In the genomic region with DNA sequence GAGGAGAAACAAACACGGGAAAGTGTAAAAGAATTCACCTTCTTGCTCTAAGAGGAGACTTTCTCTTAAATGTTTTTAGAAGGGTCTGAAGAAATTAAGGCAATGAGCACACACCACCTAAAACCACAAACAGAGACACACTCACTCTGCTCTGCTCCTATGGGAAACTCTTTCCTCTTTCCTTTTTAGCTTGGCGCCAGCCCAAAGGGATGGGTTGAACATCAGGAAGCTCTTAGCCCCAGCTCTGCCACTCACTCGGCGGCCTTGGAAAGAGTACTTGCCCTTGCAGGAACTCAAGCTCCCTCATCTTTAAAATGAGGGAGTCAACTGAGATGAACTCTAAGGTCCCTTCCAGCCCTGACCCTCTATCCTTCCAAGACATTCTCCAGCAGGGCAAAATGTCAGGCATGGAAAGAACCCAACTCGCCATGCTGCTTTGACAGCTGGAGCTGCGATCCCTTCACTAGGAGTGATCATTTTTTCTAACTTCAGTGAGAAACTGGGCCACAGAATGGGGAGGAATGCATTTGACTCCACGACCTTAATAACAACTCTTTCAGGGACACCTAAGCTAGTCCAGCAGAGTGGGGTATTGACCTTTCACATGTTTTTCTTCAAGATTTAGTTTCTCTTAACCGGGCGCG, we compare ENCODE assay signal across 1 cellular context.
TF ChIP-seq lines count a peak whose summit lies in the region.

No MANE protein-coding gene starts in this region.

TF ChIP-seq in HepG2, 621 proteins besides CTCF, POLR2A, EP300 and RAD21 (continued from another document and continues in another):
- TF ChIP-seq, protein P1, sequence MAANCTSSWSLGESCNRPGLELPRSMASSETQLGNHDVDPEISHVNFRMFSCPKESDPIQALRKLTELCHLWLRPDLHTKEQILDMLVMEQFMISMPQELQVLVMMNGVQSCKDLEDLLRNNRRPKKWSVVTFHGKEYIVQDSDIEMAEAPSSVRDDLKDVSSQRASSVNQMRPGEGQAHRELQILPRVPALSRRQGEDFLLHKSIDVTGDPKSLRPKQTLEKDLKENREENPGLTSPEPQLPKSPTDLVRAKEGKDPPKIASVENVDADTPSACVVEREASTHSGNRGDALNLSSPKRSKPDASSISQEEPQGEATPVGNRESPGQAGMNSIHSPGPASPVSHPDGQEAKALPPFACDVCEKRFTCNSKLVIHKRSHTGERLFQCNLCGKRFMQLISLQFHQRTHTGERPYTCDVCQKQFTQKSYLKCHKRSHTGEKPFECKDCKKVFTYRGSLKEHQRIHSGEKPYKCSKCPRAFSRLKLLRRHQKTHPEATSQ (CRISPR knock-in tag; IDR thresholded peaks at IDR 0.05; ENCODE audit: borderline replicate concordance), result no peak
- peak; percentile 38 for TF ChIP-seq ZNF883 (CRISPR knock-in tag; IDR thresholded peaks at IDR 0.05; ENCODE audit: not compliant biosample characterization)
- TF ChIP-seq, protein P2, sequence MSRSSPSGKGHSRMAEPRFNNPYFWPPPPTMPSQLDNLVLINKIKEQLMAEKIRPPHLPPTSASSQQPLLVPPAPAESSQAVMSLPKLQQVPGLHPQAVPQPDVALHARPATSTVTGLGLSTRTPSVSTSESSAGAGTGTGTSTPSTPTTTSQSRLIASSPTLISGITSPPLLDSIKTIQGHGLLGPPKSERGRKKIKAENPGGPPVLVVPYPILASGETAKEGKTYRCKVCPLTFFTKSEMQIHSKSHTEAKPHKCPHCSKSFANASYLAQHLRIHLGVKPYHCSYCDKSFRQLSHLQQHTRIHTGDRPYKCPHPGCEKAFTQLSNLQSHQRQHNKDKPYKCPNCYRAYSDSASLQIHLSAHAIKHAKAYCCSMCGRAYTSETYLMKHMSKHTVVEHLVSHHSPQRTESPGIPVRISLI (CRISPR knock-in tag; IDR thresholded peaks at IDR 0.05; ENCODE audit: borderline replicate concordance), result no peak
- TF ChIP-seq ZNF674 (CRISPR knock-in tag; IDR thresholded peaks at IDR 0.05; ENCODE audit: low read depth), result no peak
- TF ChIP-seq KDM1A (CRISPR knock-in tag; IDR thresholded peaks at IDR 0.05), result 0 out of 2 replicates have a peak, but pooled peaks have one; percentile 9
- no peak for TF ChIP-seq YEATS4 (CRISPR knock-in tag; IDR thresholded peaks at IDR 0.05; ENCODE audit: borderline replicate concordance)
- TF ChIP-seq, protein P3, sequence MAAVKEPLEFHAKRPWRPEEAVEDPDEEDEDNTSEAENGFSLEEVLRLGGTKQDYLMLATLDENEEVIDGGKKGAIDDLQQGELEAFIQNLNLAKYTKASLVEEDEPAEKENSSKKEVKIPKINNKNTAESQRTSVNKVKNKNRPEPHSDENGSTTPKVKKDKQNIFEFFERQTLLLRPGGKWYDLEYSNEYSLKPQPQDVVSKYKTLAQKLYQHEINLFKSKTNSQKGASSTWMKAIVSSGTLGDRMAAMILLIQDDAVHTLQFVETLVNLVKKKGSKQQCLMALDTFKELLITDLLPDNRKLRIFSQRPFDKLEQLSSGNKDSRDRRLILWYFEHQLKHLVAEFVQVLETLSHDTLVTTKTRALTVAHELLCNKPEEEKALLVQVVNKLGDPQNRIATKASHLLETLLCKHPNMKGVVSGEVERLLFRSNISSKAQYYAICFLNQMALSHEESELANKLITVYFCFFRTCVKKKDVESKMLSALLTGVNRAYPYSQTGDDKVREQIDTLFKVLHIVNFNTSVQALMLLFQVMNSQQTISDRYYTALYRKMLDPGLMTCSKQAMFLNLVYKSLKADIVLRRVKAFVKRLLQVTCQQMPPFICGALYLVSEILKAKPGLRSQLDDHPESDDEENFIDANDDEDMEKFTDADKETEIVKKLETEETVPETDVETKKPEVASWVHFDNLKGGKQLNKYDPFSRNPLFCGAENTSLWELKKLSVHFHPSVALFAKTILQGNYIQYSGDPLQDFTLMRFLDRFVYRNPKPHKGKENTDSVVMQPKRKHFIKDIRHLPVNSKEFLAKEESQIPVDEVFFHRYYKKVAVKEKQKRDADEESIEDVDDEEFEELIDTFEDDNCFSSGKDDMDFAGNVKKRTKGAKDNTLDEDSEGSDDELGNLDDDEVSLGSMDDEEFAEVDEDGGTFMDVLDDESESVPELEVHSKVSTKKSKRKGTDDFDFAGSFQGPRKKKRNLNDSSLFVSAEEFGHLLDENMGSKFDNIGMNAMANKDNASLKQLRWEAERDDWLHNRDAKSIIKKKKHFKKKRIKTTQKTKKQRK (IDR thresholded peaks at IDR 0.05; ENCODE audit: low read length), result no peak
- TF ChIP-seq, protein P4, sequence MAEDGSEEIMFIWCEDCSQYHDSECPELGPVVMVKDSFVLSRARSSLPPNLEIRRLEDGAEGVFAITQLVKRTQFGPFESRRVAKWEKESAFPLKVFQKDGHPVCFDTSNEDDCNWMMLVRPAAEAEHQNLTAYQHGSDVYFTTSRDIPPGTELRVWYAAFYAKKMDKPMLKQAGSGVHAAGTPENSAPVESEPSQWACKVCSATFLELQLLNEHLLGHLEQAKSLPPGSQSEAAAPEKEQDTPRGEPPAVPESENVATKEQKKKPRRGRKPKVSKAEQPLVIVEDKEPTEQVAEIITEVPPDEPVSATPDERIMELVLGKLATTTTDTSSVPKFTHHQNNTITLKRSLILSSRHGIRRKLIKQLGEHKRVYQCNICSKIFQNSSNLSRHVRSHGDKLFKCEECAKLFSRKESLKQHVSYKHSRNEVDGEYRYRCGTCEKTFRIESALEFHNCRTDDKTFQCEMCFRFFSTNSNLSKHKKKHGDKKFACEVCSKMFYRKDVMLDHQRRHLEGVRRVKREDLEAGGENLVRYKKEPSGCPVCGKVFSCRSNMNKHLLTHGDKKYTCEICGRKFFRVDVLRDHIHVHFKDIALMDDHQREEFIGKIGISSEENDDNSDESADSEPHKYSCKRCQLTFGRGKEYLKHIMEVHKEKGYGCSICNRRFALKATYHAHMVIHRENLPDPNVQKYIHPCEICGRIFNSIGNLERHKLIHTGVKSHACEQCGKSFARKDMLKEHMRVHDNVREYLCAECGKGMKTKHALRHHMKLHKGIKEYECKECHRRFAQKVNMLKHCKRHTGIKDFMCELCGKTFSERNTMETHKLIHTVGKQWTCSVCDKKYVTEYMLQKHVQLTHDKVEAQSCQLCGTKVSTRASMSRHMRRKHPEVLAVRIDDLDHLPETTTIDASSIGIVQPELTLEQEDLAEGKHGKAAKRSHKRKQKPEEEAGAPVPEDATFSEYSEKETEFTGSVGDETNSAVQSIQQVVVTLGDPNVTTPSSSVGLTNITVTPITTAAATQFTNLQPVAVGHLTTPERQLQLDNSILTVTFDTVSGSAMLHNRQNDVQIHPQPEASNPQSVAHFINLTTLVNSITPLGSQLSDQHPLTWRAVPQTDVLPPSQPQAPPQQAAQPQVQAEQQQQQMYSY (CRISPR knock-in tag; IDR thresholded peaks at IDR 0.05), result no peak
- no peak for TF ChIP-seq ZBTB20 (CRISPR knock-in tag; IDR thresholded peaks at IDR 0.05; ENCODE audit: borderline replicate concordance, low read depth)
- no peak for TF ChIP-seq NFYB (CRISPR knock-in tag; IDR thresholded peaks at IDR 0.05)
- no peak for TF ChIP-seq U2AF1 (optimal IDR thresholded peaks at IDR 0.05; ENCODE audit: low read depth, low read length)
- TF ChIP-seq EEA1 (CRISPR knock-in tag; IDR thresholded peaks at IDR 0.05; ENCODE audit: borderline replicate concordance), result no peak
- TF ChIP-seq HMGA1 (CRISPR knock-in tag; conservative IDR thresholded peaks at IDR 0.05), result no peak
- no peak for TF ChIP-seq SOX6 (IDR thresholded peaks at IDR 0.05)
- TF ChIP-seq SOX6 (CRISPR knock-in tag; IDR thresholded peaks at IDR 0.05), result no peak
- TF ChIP-seq KDM6A (CRISPR knock-in tag; IDR thresholded peaks at IDR 0.05; ENCODE audit: low read depth), result no peak
- TF ChIP-seq, protein P5, sequence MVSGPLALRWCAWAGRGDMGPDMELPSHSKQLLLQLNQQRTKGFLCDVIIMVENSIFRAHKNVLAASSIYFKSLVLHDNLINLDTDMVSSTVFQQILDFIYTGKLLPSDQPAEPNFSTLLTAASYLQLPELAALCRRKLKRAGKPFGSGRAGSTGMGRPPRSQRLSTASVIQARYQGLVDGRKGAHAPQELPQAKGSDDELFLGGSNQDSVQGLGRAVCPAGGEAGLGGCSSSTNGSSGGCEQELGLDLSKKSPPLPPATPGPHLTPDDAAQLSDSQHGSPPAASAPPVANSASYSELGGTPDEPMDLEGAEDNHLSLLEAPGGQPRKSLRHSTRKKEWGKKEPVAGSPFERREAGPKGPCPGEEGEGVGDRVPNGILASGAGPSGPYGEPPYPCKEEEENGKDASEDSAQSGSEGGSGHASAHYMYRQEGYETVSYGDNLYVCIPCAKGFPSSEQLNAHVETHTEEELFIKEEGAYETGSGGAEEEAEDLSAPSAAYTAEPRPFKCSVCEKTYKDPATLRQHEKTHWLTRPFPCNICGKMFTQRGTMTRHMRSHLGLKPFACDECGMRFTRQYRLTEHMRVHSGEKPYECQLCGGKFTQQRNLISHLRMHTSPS (CRISPR knock-in tag; IDR thresholded peaks at IDR 0.05; ENCODE audit: low read depth), result no peak
- TF ChIP-seq SIN3A (IDR thresholded peaks at IDR 0.05; ENCODE audit: borderline replicate concordance, low read depth, low read length), result no peak
- TF ChIP-seq, protein P6, sequence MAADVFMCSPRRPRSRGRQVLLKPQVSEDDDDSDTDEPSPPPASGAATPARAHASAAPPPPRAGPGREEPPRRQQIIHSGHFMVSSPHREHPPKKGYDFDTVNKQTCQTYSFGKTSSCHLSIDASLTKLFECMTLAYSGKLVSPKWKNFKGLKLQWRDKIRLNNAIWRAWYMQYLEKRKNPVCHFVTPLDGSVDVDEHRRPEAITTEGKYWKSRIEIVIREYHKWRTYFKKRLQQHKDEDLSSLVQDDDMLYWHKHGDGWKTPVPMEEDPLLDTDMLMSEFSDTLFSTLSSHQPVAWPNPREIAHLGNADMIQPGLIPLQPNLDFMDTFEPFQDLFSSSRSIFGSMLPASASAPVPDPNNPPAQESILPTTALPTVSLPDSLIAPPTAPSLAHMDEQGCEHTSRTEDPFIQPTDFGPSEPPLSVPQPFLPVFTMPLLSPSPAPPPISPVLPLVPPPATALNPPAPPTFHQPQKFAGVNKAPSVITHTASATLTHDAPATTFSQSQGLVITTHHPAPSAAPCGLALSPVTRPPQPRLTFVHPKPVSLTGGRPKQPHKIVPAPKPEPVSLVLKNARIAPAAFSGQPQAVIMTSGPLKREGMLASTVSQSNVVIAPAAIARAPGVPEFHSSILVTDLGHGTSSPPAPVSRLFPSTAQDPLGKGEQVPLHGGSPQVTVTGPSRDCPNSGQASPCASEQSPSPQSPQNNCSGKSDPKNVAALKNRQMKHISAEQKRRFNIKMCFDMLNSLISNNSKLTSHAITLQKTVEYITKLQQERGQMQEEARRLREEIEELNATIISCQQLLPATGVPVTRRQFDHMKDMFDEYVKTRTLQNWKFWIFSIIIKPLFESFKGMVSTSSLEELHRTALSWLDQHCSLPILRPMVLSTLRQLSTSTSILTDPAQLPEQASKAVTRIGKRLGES (CRISPR knock-in tag; IDR thresholded peaks at IDR 0.05; ENCODE audit: borderline replicate concordance), result no peak
- TF ChIP-seq ZFP36L2 (CRISPR knock-in tag; IDR thresholded peaks at IDR 0.05), result no peak
- TF ChIP-seq SP1 (IDR thresholded peaks at IDR 0.05), result no peak
- no peak for TF ChIP-seq SP1 (CRISPR knock-in tag; IDR thresholded peaks at IDR 0.05)
- TF ChIP-seq PHF21A (CRISPR knock-in tag; IDR thresholded peaks at IDR 0.05), result no peak
- TF ChIP-seq SCMH1 (CRISPR knock-in tag; IDR thresholded peaks at IDR 0.05; ENCODE audit: borderline replicate concordance), result no peak
- TF ChIP-seq XBP1 (CRISPR knock-in tag; IDR thresholded peaks at IDR 0.05), result no peak
- TF ChIP-seq FOXJ3 (CRISPR knock-in tag; IDR thresholded peaks at IDR 0.05; ENCODE audit: borderline replicate concordance), result no peak
- no peak for TF ChIP-seq CREM (IDR thresholded peaks at IDR 0.05)
- no peak for TF ChIP-seq CREM (CRISPR knock-in tag; IDR thresholded peaks at IDR 0.05)
- TF ChIP-seq CHCHD3 (CRISPR knock-in tag; IDR thresholded peaks at IDR 0.05), result no peak
- peak; percentile 35; the same call in 1 of the 2 replicates for TF ChIP-seq SPEN (CRISPR knock-in tag; IDR thresholded peaks at IDR 0.05; ENCODE audit: low read depth)
- TF ChIP-seq, protein P7, sequence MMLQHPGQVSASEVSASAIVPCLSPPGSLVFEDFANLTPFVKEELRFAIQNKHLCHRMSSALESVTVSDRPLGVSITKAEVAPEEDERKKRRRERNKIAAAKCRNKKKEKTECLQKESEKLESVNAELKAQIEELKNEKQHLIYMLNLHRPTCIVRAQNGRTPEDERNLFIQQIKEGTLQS (CRISPR knock-in tag; IDR thresholded peaks at IDR 0.05), result no peak
- TF ChIP-seq ZBTB42 (CRISPR knock-in tag; IDR thresholded peaks at IDR 0.05), result no peak
- TF ChIP-seq TBX2 (CRISPR knock-in tag; IDR thresholded peaks at IDR 0.05; ENCODE audit: borderline replicate concordance), result 0 out of 2 replicates have a peak, but pooled peaks have one; percentile 19
- TF ChIP-seq HNF4A (CRISPR knock-in tag; IDR thresholded peaks at IDR 0.05), result no peak
- TF ChIP-seq, protein P8, sequence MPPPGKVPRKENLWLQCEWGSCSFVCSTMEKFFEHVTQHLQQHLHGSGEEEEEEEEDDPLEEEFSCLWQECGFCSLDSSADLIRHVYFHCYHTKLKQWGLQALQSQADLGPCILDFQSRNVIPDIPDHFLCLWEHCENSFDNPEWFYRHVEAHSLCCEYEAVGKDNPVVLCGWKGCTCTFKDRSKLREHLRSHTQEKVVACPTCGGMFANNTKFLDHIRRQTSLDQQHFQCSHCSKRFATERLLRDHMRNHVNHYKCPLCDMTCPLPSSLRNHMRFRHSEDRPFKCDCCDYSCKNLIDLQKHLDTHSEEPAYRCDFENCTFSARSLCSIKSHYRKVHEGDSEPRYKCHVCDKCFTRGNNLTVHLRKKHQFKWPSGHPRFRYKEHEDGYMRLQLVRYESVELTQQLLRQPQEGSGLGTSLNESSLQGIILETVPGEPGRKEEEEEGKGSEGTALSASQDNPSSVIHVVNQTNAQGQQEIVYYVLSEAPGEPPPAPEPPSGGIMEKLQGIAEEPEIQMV (CRISPR knock-in tag; IDR thresholded peaks at IDR 0.05; ENCODE audit: low read depth), result 0 out of 2 replicates have a peak, but pooled peaks have one; percentile 40
- TF ChIP-seq ZNF605 (CRISPR knock-in tag; IDR thresholded peaks at IDR 0.05), result peak; percentile 33; the same call in 1 of the 2 replicates
- TF ChIP-seq ZBTB7A (CRISPR knock-in tag; IDR thresholded peaks at IDR 0.05), result no peak
- no peak for TF ChIP-seq MIXL1 (CRISPR knock-in tag; IDR thresholded peaks at IDR 0.05)
- TF ChIP-seq NCOA2 (CRISPR knock-in tag; IDR thresholded peaks at IDR 0.05), result no peak
- TF ChIP-seq HHEX (CRISPR knock-in tag; IDR thresholded peaks at IDR 0.05), result no peak
- no peak for TF ChIP-seq YY1 (IDR thresholded peaks at IDR 0.05; ENCODE audit: insufficient read depth, insufficient replicate concordance, low read depth, low read length)
- TF ChIP-seq MTA3 (CRISPR knock-in tag; IDR thresholded peaks at IDR 0.05), result no peak
- TF ChIP-seq, protein P9, sequence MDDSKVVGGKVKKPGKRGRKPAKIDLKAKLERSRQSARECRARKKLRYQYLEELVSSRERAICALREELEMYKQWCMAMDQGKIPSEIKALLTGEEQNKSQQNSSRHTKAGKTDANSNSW (CRISPR knock-in tag; IDR thresholded peaks at IDR 0.05; ENCODE audit: borderline replicate concordance), result no peak
- TF ChIP-seq SP2 (CRISPR knock-in tag; IDR thresholded peaks at IDR 0.05), result no peak
- no peak for TF ChIP-seq ZNF572 (CRISPR knock-in tag; IDR thresholded peaks at IDR 0.05)
- TF ChIP-seq ZNF709 (CRISPR knock-in tag; IDR thresholded peaks at IDR 0.05), result no peak
- no peak for TF ChIP-seq PCBP1 (IDR thresholded peaks at IDR 0.05; ENCODE audit: borderline replicate concordance, low read depth, low read length)
- no peak for TF ChIP-seq RNF2 (conservative IDR thresholded peaks at IDR 0.05; ENCODE audit: low read depth)
- TF ChIP-seq ZNF644 (CRISPR knock-in tag; IDR thresholded peaks at IDR 0.05; ENCODE audit: low read depth), result peak; percentile 47; the same call in 1 of the 2 replicates
